ENCODE assay signal across 36 cellular contexts in the genomic region with DNA sequence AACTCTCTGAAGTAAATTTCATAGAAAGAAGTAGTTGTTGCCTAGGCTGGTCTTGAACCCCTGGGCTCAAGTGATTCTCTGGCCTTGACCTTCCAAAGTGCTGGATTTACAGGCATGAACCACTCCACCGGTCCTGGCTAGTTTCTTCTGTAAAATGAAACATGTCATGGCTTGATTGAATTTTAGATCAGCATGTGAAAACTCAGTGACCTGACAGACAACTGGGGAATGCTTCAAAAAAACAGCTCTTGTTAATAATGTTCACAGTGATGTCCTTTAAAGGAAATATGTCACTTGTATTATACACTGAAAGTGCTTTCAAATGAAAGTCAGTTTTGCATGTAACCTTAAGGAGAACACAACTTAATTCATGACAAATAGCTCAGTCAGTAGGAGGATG.
"Had no signal": no experiment of that assay in that cellular context is flagged by ENCODE, and none has a peak within 500 bp of the region (broad histone marks: within the 10 kb centered on the region; RNA-seq: fewer than 3 reads in every experiment).

No MANE protein-coding gene starts in this region.

- H3K4me3 Mint-ChIP-seq: activated B cell treated with CpG ODN at 0.5 μM for 24 hours; activated CD4-positive, alpha-beta memory T cell treated with anti-CD3 and anti-CD28 coated beads, Interleukin-2, amount 10 ng/mL, durations not matched to agents 7 days and 5 days; activated CD8-positive, alpha-beta memory T cell treated with anti-CD3 and anti-CD28 coated beads, Interleukin-2, amount 10 ng/mL, durations not matched to agents 7 days and 5 days; activated naive CD8-positive, alpha-beta T cell treated with anti-CD3 and anti-CD28 coated beads for 36 hours; IgD-negative memory B cell had no signal

- H3K36me3 ChIP-seq: brain microvascular endothelial cell, cardiac muscle cell, Peyer's patch had no signal

- H3K4me3 ChIP-seq: cardiac muscle cell, Peyer's patch had no signal

- H3K27me3 Mint-ChIP-seq: activated B cell treated with CpG ODN at 0.5 μM for 24 hours; activated CD4-positive, alpha-beta memory T cell treated with anti-CD3 and anti-CD28 coated beads, Interleukin-2, amount 10 ng/mL, durations not matched to agents 7 days and 5 days; activated naive CD8-positive, alpha-beta T cell treated with anti-CD3 and anti-CD28 coated beads for 36 hours had no signal

- H3K27ac Mint-ChIP-seq: activated B cell treated with CpG ODN at 0.5 μM for 24 hours; activated CD4-positive, alpha-beta memory T cell treated with anti-CD3 and anti-CD28 coated beads, Interleukin-2, amount 10 ng/mL, durations not matched to agents 7 days and 5 days; activated CD8-positive, alpha-beta memory T cell treated with anti-CD3 and anti-CD28 coated beads, Interleukin-2, amount 10 ng/mL, durations not matched to agents 7 days and 5 days; activated naive CD8-positive, alpha-beta T cell treated with anti-CD3 and anti-CD28 coated beads for 36 hours; IgD-negative memory B cell had no signal

- H3K27me3 ChIP-seq: brain microvascular endothelial cell, cardiac muscle cell, Peyer's patch had no signal

- ATAC-seq: activated CD8-positive, alpha-beta memory T cell treated with anti-CD3 and anti-CD28 coated beads, Interleukin-2, amount 10 ng/mL, durations not matched to agents 7 days and 5 days; Right ventricle myocardium inferior had no signal

- H3K9me3 ChIP-seq: Peyer's patch had no signal

- H3K36me3 Mint-ChIP-seq: activated CD8-positive, alpha-beta memory T cell treated with anti-CD3 and anti-CD28 coated beads, Interleukin-2, amount 10 ng/mL, durations not matched to agents 7 days and 5 days; activated naive CD8-positive, alpha-beta T cell treated with anti-CD3 and anti-CD28 coated beads for 36 hours; IgD-negative memory B cell had no signal

- H3K9me3 Mint-ChIP-seq: activated B cell treated with CpG ODN at 0.5 μM for 24 hours; activated CD4-positive, alpha-beta memory T cell treated with anti-CD3 and anti-CD28 coated beads, Interleukin-2, amount 10 ng/mL, durations not matched to agents 7 days and 5 days; activated naive CD8-positive, alpha-beta T cell treated with anti-CD3 and anti-CD28 coated beads for 36 hours; IgD-negative memory B cell had no signal

- H3K27ac ChIP-seq: brain microvascular endothelial cell, cardiac muscle cell, Peyer's patch, RWPE1, VCaP had no signal

- H3K4me1 Mint-ChIP-seq: activated B cell treated with CpG ODN at 0.5 μM for 24 hours; activated CD4-positive, alpha-beta memory T cell treated with anti-CD3 and anti-CD28 coated beads, Interleukin-2, amount 10 ng/mL, durations not matched to agents 7 days and 5 days; activated CD8-positive, alpha-beta memory T cell treated with anti-CD3 and anti-CD28 coated beads, Interleukin-2, amount 10 ng/mL, durations not matched to agents 7 days and 5 days; IgD-negative memory B cell had no signal

- DNase-seq: activated B cell treated with CpG ODN at 0.5 μM for 24 hours; activated CD4-positive, alpha-beta memory T cell treated with anti-CD3 and anti-CD28 coated beads, Interleukin-2, amount 10 ng/mL, durations not matched to agents 7 days and 5 days; activated CD4-positive, alpha-beta T cell treated with anti-CD3 and anti-CD28 coated beads for 1 hour; activated CD4-positive, alpha-beta T cell treated with anti-CD3 and anti-CD28 coated beads for 48 hours; activated CD8-positive, alpha-beta memory T cell treated with anti-CD3 and anti-CD28 coated beads for 24 hours; activated CD8-positive, alpha-beta memory T cell treated with anti-CD3 and anti-CD28 coated beads, Interleukin-2, amount 10 ng/mL, durations not matched to agents 7 days and 5 days; activated CD8-positive, alpha-beta memory T cell treated with anti-CD3 and anti-CD28 coated beads, Interleukin-2, amount 50 U/mL, for 48 hours; activated effector memory CD4-positive, alpha-beta T cell treated with anti-CD3 and anti-CD28 coated beads, Interleukin-2, amount 50 U/mL, for 16 hours; activated naive CD4-positive, alpha-beta T cell; activated naive CD4-positive, alpha-beta T cell treated with anti-CD3 and anti-CD28 coated beads, Interleukin-2, amount 50 U/mL, for 16 hours; activated naive CD8-positive, alpha-beta T cell treated with anti-CD3 and anti-CD28 coated beads for 36 hours; activated T-cell treated with anti-CD3 and anti-CD28 coated beads, Interleukin-2, amount 50 U/mL, for 48 hours; amniotic stem cell; aorta; brain microvascular endothelial cell; Kasumi-1; KBM-7; MM.1S; MV-4-11; NCI-H1092; NCI-H1436 treated with DMSO at 0.1 percent for 48 hours; NCI-H1694 treated with DMSO at 0.1 percent for 48 hours; NCI-H2029; NCI-H345; NCI-H524 treated with DMSO at 0.1 percent for 48 hours; Peyer's patch; SIG-M5; SW 1271; T-helper 1 cell; T-helper 2 cell; T-helper 9 cell had no signal
